8 cellular contexts compared by ENCODE assay signal in genomic region chr1:25007387-25008191, GRCh38.
DNase-seq lines count a peak whose midpoint lies in the region; ATAC-seq and TF ChIP-seq lines count a peak whose summit lies in the region.
"Not testable (repeated sequence)": the region's sequence is repeated elsewhere in the genome, so short reads cannot be mapped to it uniquely, and the experiment has no call there.

No MANE protein-coding gene starts in this region.

- not testable (repeated sequence) for H3K36me3 ChIP-seq in CD4-positive, CD25-positive, alpha-beta regulatory T cell (ENCODE audit: control insufficient read depth, insufficient read depth, low read length); IMR-90 (ENCODE audit: control insufficient read depth, insufficient read depth, low read length); lower lobe of right lung

- BruUV-seq in IMR-90 (replicated peaks; lab: Mats Ljungman, UMichigan): not testable (repeated sequence)

- H3K14ac ChIP-seq in IMR-90 (replicated peaks; ENCODE audit: low read depth, low read length): not testable (repeated sequence)

- not testable (repeated sequence) for TF ChIP-seq RAD21 in IMR-90 (IDR thresholded peaks at IDR 0.05; ENCODE audit: low read length)

- H3K9me1 ChIP-seq in IMR-90 (ENCODE audit: insufficient read depth, low read length): not testable (repeated sequence)

- H2BK20ac ChIP-seq in IMR-90 (ENCODE audit: low read depth, low read length): not testable (repeated sequence)

- not testable (repeated sequence) for H4K20me1 ChIP-seq in IMR-90 (ENCODE audit: insufficient read depth, low read length)

- H3K27me3 ChIP-seq in CD4-positive, CD25-positive, alpha-beta regulatory T cell (ENCODE audit: control insufficient read depth, insufficient read depth, low read length): not testable (repeated sequence)
- H3K27me3 ChIP-seq in IMR-90 (ENCODE audit: control insufficient read depth, insufficient read depth, low read length): peaks cover 18% of the 10 kb centered on the region
- H3K27me3 ChIP-seq in lower lobe of right lung (ENCODE audit: low read depth): peaks cover 10% of the 10 kb centered on the region

- H2BK5ac ChIP-seq in IMR-90 (ENCODE audit: low read depth, low read length, poor library complexity, severe bottlenecking): not testable (repeated sequence)

- H4K5ac ChIP-seq in IMR-90 (ENCODE audit: low read depth, low read length): not testable (repeated sequence)

- peaks cover 11% of the 10 kb centered on the region for H3K4me1 ChIP-seq in CD4-positive, CD25-positive, alpha-beta regulatory T cell (ENCODE audit: control insufficient read depth, insufficient read depth, low read length, poor library complexity, severe bottlenecking)
- not testable (repeated sequence) for H3K4me1 ChIP-seq in IMR-90 (ENCODE audit: control insufficient read depth, insufficient read depth, low read length)
- peaks cover 11% of the 10 kb centered on the region for H3K4me1 ChIP-seq in lower lobe of right lung

- CTCF ChIA-PET in IMR-90 (lab: Yijun Ruan, JAX) (interaction anchor here (1.1 kb wide), 1 partner anchor 30 kb away, joined by 3 read pairs; no protein-coding TSS in a partner anchor), WTC11 (lab: Charles Lee) (interaction anchor here (0.6 to 2.6 kb wide), 9 partner anchors 10 to 319 kb away, joined by 3 to 9 read pairs (median 4); no protein-coding TSS in a partner anchor)

- not testable (repeated sequence) for H3K79me1 ChIP-seq in IMR-90 (ENCODE audit: low read depth in 1 of 2, low read length in 2 of 2)

- not testable (repeated sequence) for H3K36me3 Mint-ChIP-seq in CD4-positive, CD25-positive, alpha-beta regulatory T cell; WTC11; activated naive CD8-positive, alpha-beta T cell; effector memory CD8-positive, alpha-beta T cell (ENCODE audit: insufficient read depth); stimulated activated naive CD8-positive, alpha-beta T cell treated with anti-CD3 and anti-CD28 coated beads, Interleukin-15, Interleukin-2, amounts not matched to agents 100 ng/mL and 50 ng/mL, for 24 hours (ENCODE audit: low read depth)

- not testable (repeated sequence) for H3K56ac ChIP-seq in IMR-90 (ENCODE audit: extremely low read depth, insufficient read depth, low read length)

- H3K27ac ChIP-seq in CD4-positive, CD25-positive, alpha-beta regulatory T cell (ENCODE audit: insufficient read depth, low read length, poor library complexity, severe bottlenecking); IMR-90 (ENCODE audit: insufficient read depth, low read length); lower lobe of right lung: not testable (repeated sequence)

- H3K9me3 Mint-ChIP-seq in CD4-positive, CD25-positive, alpha-beta regulatory T cell; WTC11; activated naive CD8-positive, alpha-beta T cell (ENCODE audit: low read depth); effector memory CD8-positive, alpha-beta T cell; stimulated activated naive CD8-positive, alpha-beta T cell treated with anti-CD3 and anti-CD28 coated beads, Interleukin-15, Interleukin-2, amounts not matched to agents 100 ng/mL and 50 ng/mL, for 24 hours: not testable (repeated sequence)

- H3K27ac Mint-ChIP-seq in CD4-positive, CD25-positive, alpha-beta regulatory T cell: peak overlapping the region in 2 of 3 donors; percentile 64 to 68
- H3K27ac Mint-ChIP-seq in WTC11: not testable (repeated sequence)
- peak overlapping the region; percentile 41 for H3K27ac Mint-ChIP-seq in activated naive CD8-positive, alpha-beta T cell
- H3K27ac Mint-ChIP-seq in effector memory CD8-positive, alpha-beta T cell: peak overlapping the region in 1 of 2 donors; percentile 83
- peak overlapping the region; percentile 66 for H3K27ac Mint-ChIP-seq in stimulated activated naive CD8-positive, alpha-beta T cell treated with anti-CD3 and anti-CD28 coated beads, Interleukin-15, Interleukin-2, amounts not matched to agents 100 ng/mL and 50 ng/mL, for 24 hours

- H2BK120ac ChIP-seq in IMR-90 (ENCODE audit: low read depth, low read length): not testable (repeated sequence)

- H3K9ac ChIP-seq in IMR-90 (ENCODE audit: low read depth, low read length): not testable (repeated sequence)

- not testable (repeated sequence) for H3K9me3 ChIP-seq in CD4-positive, CD25-positive, alpha-beta regulatory T cell (ENCODE audit: control insufficient read depth in 2 of 2, low read length in 2 of 2); IMR-90 (ENCODE audit: control insufficient read depth, insufficient read depth, low read length); lower lobe of right lung

- ATAC-seq in CD4-positive, CD25-positive, alpha-beta regulatory T cell (ENCODE audit: low read depth in 2 of 2); IMR-90 (ENCODE audit: low read depth); WTC11; effector memory CD8-positive, alpha-beta T cell (replicated peaks): not testable (repeated sequence)
- ATAC-seq in lower lobe of right lung: peak in 1 of 2 donors; percentile 18

- TF ChIP-seq CTCF in IMR-90 (conservative IDR thresholded peaks at IDR 0.05; ENCODE audit: low read depth, low read length); WTC11 (IDR thresholded peaks at IDR 0.05); lower lobe of right lung (IDR thresholded peaks at IDR 0.05): not testable (repeated sequence)

- not testable (repeated sequence) for H2AFZ ChIP-seq in IMR-90 (replicated peaks; ENCODE audit: low read length, poor library complexity)

- not testable (repeated sequence) for H2BK15ac ChIP-seq in IMR-90 (ENCODE audit: low read depth, low read length)

- not testable (repeated sequence) for H3K4ac ChIP-seq in IMR-90 (ENCODE audit: low read depth, low read length)

- not testable (repeated sequence) for H3K4me3 ChIP-seq in CD4-positive, CD25-positive, alpha-beta regulatory T cell (ENCODE audit: low read depth, low read length); IMR-90 (ENCODE audit: insufficient read depth, low read depth, low read length)
- H3K4me3 ChIP-seq in lower lobe of right lung: peak overlapping the region; percentile 17

- DNase-seq in CD4-positive, CD25-positive, alpha-beta regulatory T cell: peak in 1 of 3 donors; percentile 40
- DNase-seq in IMR-90; WTC11 (ENCODE audit: low spot score); effector memory CD8-positive, alpha-beta T cell; lower lobe of right lung: not testable (repeated sequence)
- peak; percentile 68 for DNase-seq in NOMO-1 treated with DMSO at 0.1 percent for 48 hours (lab: John Stamatoyannopoulos, UW; ENCODE audit: unreplicated experiment)

- in situ Hi-C loops in IMR-90 (cut with MboI; ENCODE audit: low sequenced_read_pairs): not testable (repeated sequence)

- POLR2A ChIA-PET in IMR-90 (lab: Charles Lee; ENCODE audit: unreplicated experiment): not testable (repeated sequence)
- POLR2A ChIA-PET in WTC11 (lab: Charles Lee): interaction anchor here (0.6 kb wide), 1 partner anchor 18 kb away, joined by 4 read pairs; no protein-coding TSS in a partner anchor

- not testable (repeated sequence) for H3K23ac ChIP-seq in IMR-90 (ENCODE audit: low read depth, low read length)

- H4K8ac ChIP-seq in IMR-90 (ENCODE audit: low read depth in 2 of 2, low read length in 2 of 2): not testable (repeated sequence)

- peak overlapping the region in 2 of 4 donors; percentile 3 to 28 for H3K4me3 Mint-ChIP-seq in CD4-positive, CD25-positive, alpha-beta regulatory T cell
- H3K4me3 Mint-ChIP-seq in WTC11; activated naive CD8-positive, alpha-beta T cell; stimulated activated naive CD8-positive, alpha-beta T cell treated with anti-CD3 and anti-CD28 coated beads, Interleukin-15, Interleukin-2, amounts not matched to agents 100 ng/mL and 50 ng/mL, for 24 hours: not testable (repeated sequence)
- H3K4me3 Mint-ChIP-seq in effector memory CD8-positive, alpha-beta T cell: peak overlapping the region; percentile 13 to 62

- not testable (repeated sequence) for TF ChIP-seq POLR2A in IMR-90 (IDR thresholded peaks at IDR 0.05; ENCODE audit: low read depth, low read length)

- H4K91ac ChIP-seq in IMR-90 (ENCODE audit: insufficient read depth, low read depth, low read length): not testable (repeated sequence)

- WGBS in IMR-90 (ENCODE audit: extremely low coverage in 2 of 2, insufficient read length in 1 of 2), 2 experiments: 40% methylated on average over 1 of the region's 18 CpGs; no CpG with 5 or more reads in 1 of the 2 experiments

- not testable (repeated sequence) for H3K18ac ChIP-seq in IMR-90 (ENCODE audit: low read depth, low read length)

- intact Hi-C loops in IMR-90 (cut with micrococcal nuclease); lower lobe of right lung (cut with DNase I): not testable (repeated sequence)

- dilution Hi-C loops in IMR-90 (cut with HindIII; ENCODE audit: low sequenced_read_pairs, unreplicated experiment): not testable (repeated sequence)

- H3K4me2 ChIP-seq in IMR-90 (ENCODE audit: low read depth, low read length): not testable (repeated sequence)

- H3K4me1 Mint-ChIP-seq in CD4-positive, CD25-positive, alpha-beta regulatory T cell: peaks cover 0 to 54% (median 11%) of the 10 kb centered on the region in 4 donors
- peaks cover 29% of the 10 kb centered on the region for H3K4me1 Mint-ChIP-seq in WTC11
- peaks cover 83% of the 10 kb centered on the region for H3K4me1 Mint-ChIP-seq in activated naive CD8-positive, alpha-beta T cell (ENCODE audit: low read depth)
- peaks cover 37 to 58% of the 10 kb centered on the region in 2 donors for H3K4me1 Mint-ChIP-seq in effector memory CD8-positive, alpha-beta T cell (ENCODE audit: low read depth in 2 of 2)
- peaks cover 96% of the 10 kb centered on the region for H3K4me1 Mint-ChIP-seq in stimulated activated naive CD8-positive, alpha-beta T cell treated with anti-CD3 and anti-CD28 coated beads, Interleukin-15, Interleukin-2, amounts not matched to agents 100 ng/mL and 50 ng/mL, for 24 hours (ENCODE audit: low read depth)

- not testable (repeated sequence) for H2AK9ac ChIP-seq in IMR-90 (replicated peaks; ENCODE audit: low read depth, low read length, poor library complexity)

- H3K27me3 Mint-ChIP-seq in CD4-positive, CD25-positive, alpha-beta regulatory T cell; WTC11 (ENCODE audit: low read depth); activated naive CD8-positive, alpha-beta T cell; effector memory CD8-positive, alpha-beta T cell; stimulated activated naive CD8-positive, alpha-beta T cell treated with anti-CD3 and anti-CD28 coated beads, Interleukin-15, Interleukin-2, amounts not matched to agents 100 ng/mL and 50 ng/mL, for 24 hours: not testable (repeated sequence)

- H2AK5ac ChIP-seq in IMR-90 (ENCODE audit: low read depth, low read length): not testable (repeated sequence)
